In the genomic region with DNA sequence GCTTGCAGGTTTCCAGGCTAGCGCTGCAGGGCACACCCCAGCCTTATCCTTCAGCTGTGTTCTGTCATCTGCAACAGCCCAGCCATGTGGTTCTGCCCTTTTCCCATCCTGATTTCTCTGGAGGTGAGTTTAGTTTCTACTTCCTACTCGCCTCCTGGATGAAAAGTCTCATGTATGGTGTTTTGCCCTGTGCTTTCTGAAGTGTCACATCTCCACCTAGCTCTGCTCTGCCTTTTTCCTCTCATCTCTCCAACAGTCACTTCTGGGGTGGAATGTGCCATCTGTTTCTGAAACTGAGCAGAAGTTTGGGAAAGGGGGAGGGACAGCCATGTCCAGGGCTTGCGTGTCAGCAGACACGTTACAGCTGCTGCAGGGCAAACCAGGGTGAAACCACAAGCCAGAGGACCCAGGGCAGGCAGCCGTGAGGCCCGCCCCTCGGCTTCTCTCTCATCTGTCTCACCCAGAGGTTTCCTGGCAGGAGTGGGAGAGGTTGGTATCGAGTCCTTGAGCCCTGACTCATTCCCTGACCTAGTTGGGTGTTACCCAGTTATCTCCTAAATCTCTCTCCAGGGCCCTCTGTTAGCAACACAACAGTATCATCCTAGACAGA, we compare ENCODE assay signal across 8 cellular contexts. TPM values are rescaled to one million over a fixed set of nuclear protein-coding genes. Genes with fewer than 3 reads are reported as not detected.
A peak's percentile ranks its signal among the peaks of the same experiment; 100 is the strongest.
DNase-seq lines count a peak whose midpoint lies in the region; ATAC-seq and TF ChIP-seq lines count a peak whose summit lies in the region.
"Not testable (repeated sequence)": the region's sequence is repeated elsewhere in the genome, so short reads cannot be mapped to it uniquely, and the experiment has no call there.

No MANE protein-coding gene starts in this region.

- H3K27me3 ChIP-seq in OCI-LY1 (ENCODE audit: insufficient read depth, low read length); parathyroid adenoma (ENCODE audit: control insufficient read depth, insufficient read depth, low read length); uterus: not testable (repeated sequence)

- peaks cover 24% of the 10 kb centered on the region for H3K4me1 ChIP-seq in OCI-LY1 (ENCODE audit: insufficient read depth, low read length, severe bottlenecking)
- H3K4me1 ChIP-seq in parathyroid adenoma, uterus: not testable (repeated sequence)

- not testable (repeated sequence) for H3K36me3 ChIP-seq in OCI-LY1 (ENCODE audit: insufficient read depth, low read length); parathyroid adenoma (ENCODE audit: control insufficient read depth, insufficient read depth, low read length); uterus

- H2AFZ ChIP-seq in OCI-LY1 (ENCODE audit: low read length) (peak overlapping the region; percentile 69; the same call in 1 of the 2 replicates), parathyroid adenoma (peak overlapping the region; percentile 79)

- DNase-seq in GM03348 (ENCODE audit: low spot score) (peak; percentile 1), choroid plexus epithelial cell (ENCODE audit: low read depth) (peak; percentile 57), iPS-NIHi11 (ENCODE audit: low spot score) (peak; percentile 1), uterus (peak; percentile 31 to 55)
- peak; percentile 40 for DNase-seq in activated CD4-positive, alpha-beta memory T cell treated with anti-CD3 and anti-CD28 coated beads for 36 hours

- peak; percentile 58 for ATAC-seq in HG02973 (IDR thresholded peaks at IDR 0.05; ENCODE audit: unreplicated experiment)

- H3K9me3 ChIP-seq in OCI-LY1 (ENCODE audit: low read length); parathyroid adenoma (ENCODE audit: control insufficient read depth, low read length); uterus: not testable (repeated sequence)

- H3K9ac ChIP-seq in OCI-LY1 (ENCODE audit: low read length) = peak overlapping the region; percentile 58; the same call in 1 of the 2 replicates
- not testable (repeated sequence) for H3K9ac ChIP-seq in parathyroid adenoma

- not testable (repeated sequence) for H3K36me3 Mint-ChIP-seq in activated CD4-positive, alpha-beta memory T cell treated with anti-CD3 and anti-CD28 coated beads for 36 hours

- not testable (repeated sequence) for H3K27me3 Mint-ChIP-seq in activated CD4-positive, alpha-beta memory T cell treated with anti-CD3 and anti-CD28 coated beads for 36 hours

- POLR2A ChIA-PET in activated CD4-positive, alpha-beta memory T cell treated with anti-CD3 and anti-CD28 coated beads for 36 hours (lab: Charles Lee) = not testable (repeated sequence)

- peak overlapping the region; percentile 83 for H3K27ac ChIP-seq in OCI-LY1 (ENCODE audit: low read depth, low read length, poor library complexity, severe bottlenecking)
- H3K27ac ChIP-seq in parathyroid adenoma = peak overlapping the region; percentile 29
- H3K27ac ChIP-seq in uterus = peak overlapping the region; percentile 76 to 78

- peak overlapping the region; percentile 66 for H3K27ac Mint-ChIP-seq in activated CD4-positive, alpha-beta memory T cell treated with anti-CD3 and anti-CD28 coated beads for 36 hours

- H3K9me3 Mint-ChIP-seq in activated CD4-positive, alpha-beta memory T cell treated with anti-CD3 and anti-CD28 coated beads for 36 hours = not testable (repeated sequence)

- intact Hi-C loops in activated CD4-positive, alpha-beta memory T cell treated with anti-CD3 and anti-CD28 coated beads for 36 hours (cut with micrococcal nuclease); uterus (cut with DNase I; ENCODE audit: low total_unique reads): not testable (repeated sequence)

- not testable (repeated sequence) for H4K20me1 ChIP-seq in OCI-LY1 (ENCODE audit: insufficient read depth, low read length)

- peaks cover 15% of the 10 kb centered on the region for H3K4me1 Mint-ChIP-seq in activated CD4-positive, alpha-beta memory T cell treated with anti-CD3 and anti-CD28 coated beads for 36 hours (ENCODE audit: low read depth)

- TF ChIP-seq POLR2A in uterus (IDR thresholded peaks at IDR 0.05) = not testable (repeated sequence)

- not testable (repeated sequence) for H3K79me2 ChIP-seq in OCI-LY1 (ENCODE audit: insufficient read depth, low read length); parathyroid adenoma

- not testable (repeated sequence) for H3K4me3 Mint-ChIP-seq in activated CD4-positive, alpha-beta memory T cell treated with anti-CD3 and anti-CD28 coated beads for 36 hours

- CTCF ChIA-PET in activated CD4-positive, alpha-beta memory T cell treated with anti-CD3 and anti-CD28 coated beads for 36 hours (lab: Charles Lee) = interaction anchor here (2.4 kb wide), 1 partner anchor 113 kb away, joined by 9 read pairs; no protein-coding TSS in a partner anchor

- H3K9me2 ChIP-seq in OCI-LY1 (ENCODE audit: low read depth, low read length) = not testable (repeated sequence)

- not testable (repeated sequence) for TF ChIP-seq CTCF in OCI-LY1 (IDR thresholded peaks at IDR 0.05; ENCODE audit: low read length); choroid plexus epithelial cell (conservative IDR thresholded peaks at IDR 0.05; ENCODE audit: low read depth, low read length); parathyroid adenoma (IDR thresholded peaks at IDR 0.05); uterus (IDR thresholded peaks at IDR 0.05)

- not testable (repeated sequence) for H3F3A ChIP-seq in OCI-LY1 (ENCODE audit: insufficient read depth, low read length)

- peak overlapping the region; percentile 34 for H3K4me3 ChIP-seq in OCI-LY1 (ENCODE audit: low read depth, low read length, poor library complexity, severe bottlenecking)
- not testable (repeated sequence) for H3K4me3 ChIP-seq in choroid plexus epithelial cell (ENCODE audit: low read depth, low read length); parathyroid adenoma (ENCODE audit: low read depth, low read length); uterus

- H3K4me2 ChIP-seq in OCI-LY1 (ENCODE audit: low read length) = peak overlapping the region; percentile 61
- H3K4me2 ChIP-seq in parathyroid adenoma (ENCODE audit: low read length) = not testable (repeated sequence)

RNA-seq across cellular contexts. Expression of gene NPEPPS, which starts 28.7 kb away (rescaled TPM):
- total RNA-seq in activated CD4-positive, alpha-beta memory T cell treated with anti-CD3 and anti-CD28 coated beads for 36 hours = 100 to 1,000 TPM; 113 to 114 TPM
- total RNA-seq in uterus = 100 to 1,000 TPM in 3 of 4 donors, 10 to 100 TPM in 1; 77.6 to 161 (median 131) TPM

Comparison
In these comparisons a context has a peak if more than half of its experiments do, and no peak if none do; other contexts are left out.
1. DNase-seq: peak in every context shown above with its lines; median percentile 57 in choroid plexus epithelial cell; 43 in uterus; 40 in activated CD4-positive, alpha-beta memory T cell treated with anti-CD3 and anti-CD28 coated beads for 36 hours; 1 in GM03348; 1 in iPS-NIHi11.
2. H3K27ac ChIP-seq: peak in every context shown above with its lines; median percentile 83 in OCI-LY1; 77 in uterus; 29 in parathyroid adenoma.